In the genomic region with DNA sequence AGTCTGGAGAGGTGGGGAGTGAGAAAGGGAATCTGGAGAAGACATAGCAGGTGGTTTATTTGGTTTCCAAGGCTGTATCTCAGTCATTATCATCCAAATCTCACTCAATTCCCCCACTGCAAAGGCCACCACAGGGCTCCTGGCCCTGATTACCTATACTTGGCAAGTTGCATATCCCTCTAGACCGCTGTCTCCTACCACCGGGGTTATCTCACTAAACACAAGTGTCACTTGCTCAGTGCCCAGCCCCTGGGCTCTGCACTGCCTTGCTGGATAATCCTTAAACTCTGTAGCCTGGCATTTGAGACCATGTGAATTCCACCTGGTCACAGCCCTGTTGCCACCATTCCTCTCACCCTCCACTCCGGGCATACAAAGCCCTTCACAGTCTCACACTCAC, we compare ENCODE assay signal across 31 cellular contexts.
"Had no signal": no experiment of that assay in that cellular context is flagged by ENCODE, and none has a peak within 500 bp of the region (broad histone marks: within the 10 kb centered on the region; RNA-seq: fewer than 3 reads in every experiment).

No MANE protein-coding gene starts in this region.

- H3K9me3 Mint-ChIP-seq: activated CD4-positive, alpha-beta memory T cell treated with anti-CD3 and anti-CD28 coated beads, Interleukin-2, amount 10 ng/mL, durations not matched to agents 7 days and 5 days; activated CD4-positive, alpha-beta T cell treated with anti-CD3 and anti-CD28 coated beads, Interleukin-2, amount 10 ng/mL, durations not matched to agents 7 days and 5 days; activated naive CD4-positive, alpha-beta T cell treated with anti-CD3 and anti-CD28 coated beads, Interleukin-2, amount 10 ng/mL, durations not matched to agents 7 days and 5 days; activated naive CD8-positive, alpha-beta T cell treated with anti-CD3 and anti-CD28 coated beads for 36 hours; activated naive CD8-positive, alpha-beta T cell treated with anti-CD3 and anti-CD28 coated beads, Interleukin-2, amount 50 U/mL, for 24 hours; activated T-cell treated with anti-CD3 and anti-CD28 coated beads, Interleukin-2, amount 50 U/mL, for 24 hours; activated T-cell treated with anti-CD3 and anti-CD28 coated beads, Interleukin-2, amount 50 U/mL, for 72 hours; brain; WTC11 had no signal

- H3K27me3 ChIP-seq: adrenal gland, ascending aorta, breast epithelium, cardiac muscle cell, colonic mucosa had no signal

- H3K4me3 Mint-ChIP-seq: activated CD4-positive, alpha-beta memory T cell treated with anti-CD3 and anti-CD28 coated beads, Interleukin-2, amount 10 ng/mL, durations not matched to agents 7 days and 5 days; activated CD4-positive, alpha-beta T cell treated with anti-CD3 and anti-CD28 coated beads, Interleukin-2, amount 10 ng/mL, durations not matched to agents 7 days and 5 days; activated naive CD4-positive, alpha-beta T cell treated with anti-CD3 and anti-CD28 coated beads, Interleukin-2, amount 10 ng/mL, durations not matched to agents 7 days and 5 days; activated naive CD8-positive, alpha-beta T cell treated with anti-CD3 and anti-CD28 coated beads for 36 hours; activated naive CD8-positive, alpha-beta T cell treated with anti-CD3 and anti-CD28 coated beads, Interleukin-2, amount 50 U/mL, for 24 hours; activated T-cell treated with anti-CD3 and anti-CD28 coated beads, Interleukin-2, amount 50 U/mL, for 24 hours; activated T-cell treated with anti-CD3 and anti-CD28 coated beads, Interleukin-2, amount 50 U/mL, for 72 hours; brain; WTC11 had no signal

- ATAC-seq: activated naive CD8-positive, alpha-beta T cell treated with anti-CD3 and anti-CD28 coated beads, Interleukin-2, amount 50 U/mL, for 24 hours; activated T-cell treated with anti-CD3 and anti-CD28 coated beads, Interleukin-2, amount 50 U/mL, for 72 hours; esophagus mucosa; WTC11 had no signal

- H3K4me1 Mint-ChIP-seq: activated CD4-positive, alpha-beta memory T cell treated with anti-CD3 and anti-CD28 coated beads, Interleukin-2, amount 10 ng/mL, durations not matched to agents 7 days and 5 days; activated CD4-positive, alpha-beta T cell treated with anti-CD3 and anti-CD28 coated beads, Interleukin-2, amount 10 ng/mL, durations not matched to agents 7 days and 5 days; activated naive CD4-positive, alpha-beta T cell treated with anti-CD3 and anti-CD28 coated beads, Interleukin-2, amount 10 ng/mL, durations not matched to agents 7 days and 5 days; activated naive CD8-positive, alpha-beta T cell treated with anti-CD3 and anti-CD28 coated beads for 36 hours; activated naive CD8-positive, alpha-beta T cell treated with anti-CD3 and anti-CD28 coated beads, Interleukin-2, amount 50 U/mL, for 24 hours had no signal

- H3K27ac Mint-ChIP-seq: activated CD4-positive, alpha-beta memory T cell treated with anti-CD3 and anti-CD28 coated beads, Interleukin-2, amount 10 ng/mL, durations not matched to agents 7 days and 5 days; activated CD4-positive, alpha-beta T cell treated with anti-CD3 and anti-CD28 coated beads, Interleukin-2, amount 10 ng/mL, durations not matched to agents 7 days and 5 days; activated naive CD4-positive, alpha-beta T cell treated with anti-CD3 and anti-CD28 coated beads, Interleukin-2, amount 10 ng/mL, durations not matched to agents 7 days and 5 days; activated naive CD8-positive, alpha-beta T cell treated with anti-CD3 and anti-CD28 coated beads for 36 hours; activated naive CD8-positive, alpha-beta T cell treated with anti-CD3 and anti-CD28 coated beads, Interleukin-2, amount 50 U/mL, for 24 hours; activated T-cell treated with anti-CD3 and anti-CD28 coated beads, Interleukin-2, amount 50 U/mL, for 24 hours; activated T-cell treated with anti-CD3 and anti-CD28 coated beads, Interleukin-2, amount 50 U/mL, for 72 hours; brain; WTC11 had no signal

- H3K27me3 Mint-ChIP-seq: activated CD4-positive, alpha-beta memory T cell treated with anti-CD3 and anti-CD28 coated beads, Interleukin-2, amount 10 ng/mL, durations not matched to agents 7 days and 5 days; activated CD4-positive, alpha-beta T cell treated with anti-CD3 and anti-CD28 coated beads, Interleukin-2, amount 10 ng/mL, durations not matched to agents 7 days and 5 days; activated naive CD4-positive, alpha-beta T cell treated with anti-CD3 and anti-CD28 coated beads, Interleukin-2, amount 10 ng/mL, durations not matched to agents 7 days and 5 days; activated T-cell treated with anti-CD3 and anti-CD28 coated beads, Interleukin-2, amount 50 U/mL, for 24 hours; brain had no signal

- DNase-seq: activated CD4-positive, alpha-beta memory T cell treated with anti-CD3 and anti-CD28 coated beads, Interleukin-2, amount 10 ng/mL, durations not matched to agents 7 days and 5 days; activated CD4-positive, alpha-beta T cell treated with anti-CD3 and anti-CD28 coated beads for 1 hour; activated CD4-positive, alpha-beta T cell treated with anti-CD3 and anti-CD28 coated beads for 4 hours; activated CD4-positive, alpha-beta T cell treated with anti-CD3 and anti-CD28 coated beads, Interleukin-2, amount 10 ng/mL, durations not matched to agents 7 days and 5 days; activated CD4-positive, alpha-beta T cell treated with anti-CD3 and anti-CD28 coated beads, Interleukin-2, amount 50 U/mL, for 4 hours; activated CD8-positive, alpha-beta memory T cell treated with anti-CD3 and anti-CD28 coated beads, Interleukin-2, amount 50 U/mL, for 48 hours; activated gamma-delta T cell; activated naive CD4-positive, alpha-beta T cell; activated naive CD4-positive, alpha-beta T cell treated with anti-CD3 and anti-CD28 coated beads, Interleukin-2, amount 10 ng/mL, durations not matched to agents 7 days and 5 days; activated naive CD8-positive, alpha-beta T cell treated with anti-CD3 and anti-CD28 coated beads for 36 hours; activated naive CD8-positive, alpha-beta T cell treated with anti-CD3 and anti-CD28 coated beads, Interleukin-2, amount 50 U/mL, for 24 hours; activated T-cell treated with anti-CD3 and anti-CD28 coated beads for 4 hours; activated T-cell treated with anti-CD3 and anti-CD28 coated beads, Interleukin-2, amount 50 U/mL, for 24 hours; activated T-cell treated with anti-CD3 and anti-CD28 coated beads, Interleukin-2, amount 50 U/mL, for 72 hours; adrenal gland; central memory CD4-positive, alpha-beta T cell; cerebellar nuclear complex; colonic mucosa; effector CD8-positive, alpha-beta T cell; foreskin fibroblast; head of caudate nucleus; T-helper 2 cell had no signal

- H3K4me3 ChIP-seq: adrenal gland, ascending aorta, breast epithelium, cardiac muscle cell, colonic mucosa had no signal

- H3K36me3 Mint-ChIP-seq: activated naive CD4-positive, alpha-beta T cell treated with anti-CD3 and anti-CD28 coated beads, Interleukin-2, amount 10 ng/mL, durations not matched to agents 7 days and 5 days; activated naive CD8-positive, alpha-beta T cell treated with anti-CD3 and anti-CD28 coated beads for 36 hours; WTC11 had no signal

- FAIRE-seq: frontal cortex, TTC549 had no signal

- H3K4me1 ChIP-seq: adrenal gland, breast epithelium, colonic mucosa had no signal

- H3K9me3 ChIP-seq: adrenal gland, ascending aorta, breast epithelium, colonic mucosa had no signal

- H3K27ac ChIP-seq: adrenal gland, ascending aorta, breast epithelium, cardiac muscle cell, colonic mucosa, VCaP had no signal

- H3K36me3 ChIP-seq: adrenal gland, ascending aorta, breast epithelium, cardiac muscle cell, colonic mucosa had no signal
